ENCODE assay signal across 16 cellular contexts in genomic region chr17:32819035-32819434, GRCh38. TPM values are rescaled to one million over a fixed set of nuclear protein-coding genes. Genes with fewer than 3 reads are reported as not detected.
DNase-seq lines count a peak whose midpoint lies in the region; ATAC-seq and TF ChIP-seq lines count a peak whose summit lies in the region.
"Had no signal": no experiment of that assay in that cellular context is flagged by ENCODE, and none has a peak within 500 bp of the region (broad histone marks: within the 10 kb centered on the region; RNA-seq: fewer than 3 reads in every experiment).

No MANE protein-coding gene starts in this region.

- DNase-seq in CMK (ENCODE audit: low read depth) (peak; percentile 84), SK-N-SH (peak; percentile 32), fibroblast of the aortic adventitia (ENCODE audit: low read depth) (peak; percentile 46), natural killer cell (no peak), caudate nucleus (lab: John Stamatoyannopoulos, UW) (no peak)
- no peak for DNase-seq in stimulated activated effector memory CD8-positive, alpha-beta T cell treated with anti-CD3 and anti-CD28 coated beads, Interleukin-12 subunit alpha, Interleukin-12 subunit beta, amount 100 ng/mL, for 72 hours (ENCODE audit: low spot score in 2 of 2)
- DNase-seq: activated CD4-positive, alpha-beta T cell treated with anti-CD3 and anti-CD28 coated beads for 4 hours; activated T-cell treated with anti-CD3 and anti-CD28 coated beads, Interleukin-2, amount 50 U/mL, for 48 hours; CD8-positive, alpha-beta T cell; effector memory CD8-positive, alpha-beta T cell; stimulated activated CD4-positive, alpha-beta T cell treated with anti-CD3 and anti-CD28 coated beads, Interleukin-1b, Interleukin-23, amount 100 ng/mL, for 48 hours had no signal

- peaks cover 0 to 5% of the 10 kb centered on the region in 2 experiments; a peak in 2 of 4 replicates for H3K4me1 ChIP-seq in SK-N-SH (ENCODE audit: control insufficient read depth in 1 of 2, insufficient read depth in 2 of 2, low read depth in 1 of 2, low read length in 1 of 2)
- H3K4me1 ChIP-seq: parathyroid adenoma had no signal

- 54% methylated on average over 4 of the region's 4 CpGs for WGBS in SK-N-SH (ENCODE audit: low lambda C conversion rate)

- H3K9me3 ChIP-seq in SK-N-SH: no peaks in the 10 kb centered on the region

- H3K36me3 Mint-ChIP-seq in stimulated activated effector memory CD8-positive, alpha-beta T cell treated with anti-CD3 and anti-CD28 coated beads, Interleukin-12 subunit alpha, Interleukin-12 subunit beta, amount 100 ng/mL, for 72 hours: no peaks in the 10 kb centered on the region
- no peaks in the 10 kb centered on the region for H3K36me3 Mint-ChIP-seq in natural killer cell
- H3K36me3 Mint-ChIP-seq: CD8-positive, alpha-beta T cell; memory B cell; stimulated activated memory B cell treated with anti-CD40 and anti-IgM and Interleukin-4, amounts not matched to agents 10 μg/mL and 1 μg/mL and 100 μg/mL, for 72 hours had no signal

- no peaks in the 10 kb centered on the region for H3K4me1 Mint-ChIP-seq in stimulated activated effector memory CD8-positive, alpha-beta T cell treated with anti-CD3 and anti-CD28 coated beads, Interleukin-12 subunit alpha, Interleukin-12 subunit beta, amount 100 ng/mL, for 72 hours
- no peaks in the 10 kb centered on the region for H3K4me1 Mint-ChIP-seq in natural killer cell

- TF ChIP-seq RAD21 in SK-N-SH (IDR thresholded peaks at IDR 0.05; ENCODE audit: low read length): no peak

- no peak overlapping the region for H3K9ac ChIP-seq in SK-N-SH
- H3K9ac ChIP-seq: parathyroid adenoma had no signal

- H4K20me1 ChIP-seq in SK-N-SH (ENCODE audit: insufficient read depth): no peaks in the 10 kb centered on the region

- TF ChIP-seq EP300 in SK-N-SH (IDR thresholded peaks at IDR 0.05; ENCODE audit: borderline replicate concordance in 1 of 2, low read depth in 1 of 2, low read length in 1 of 2): 0 out of 4 replicates have a peak, but pooled peaks of 1 of the 2 experiments have one; percentile 25

- H3K4me3 Mint-ChIP-seq in stimulated activated effector memory CD8-positive, alpha-beta T cell treated with anti-CD3 and anti-CD28 coated beads, Interleukin-12 subunit alpha, Interleukin-12 subunit beta, amount 100 ng/mL, for 72 hours: no peak overlapping the region
- no peak overlapping the region for H3K4me3 Mint-ChIP-seq in natural killer cell
- H3K4me3 Mint-ChIP-seq: CD8-positive, alpha-beta T cell; effector memory CD8-positive, alpha-beta T cell; memory B cell; stimulated activated memory B cell treated with anti-CD40 and anti-IgM and Interleukin-4, amounts not matched to agents 10 μg/mL and 1 μg/mL and 100 μg/mL, for 72 hours had no signal

- CTCF ChIA-PET in SK-N-SH (lab: Yijun Ruan, JAX): interaction anchor here (1.3 to 2.2 kb wide), 3 partner anchors 18 to 58 kb away, joined by 3 to 9 read pairs (median 4); partner anchors contain the start of gene MYO1D

- H3K4me3 ChIP-seq in SK-N-SH (ENCODE audit: low read depth in 2 of 2, low read length in 1 of 2): no peak overlapping the region
- H3K4me3 ChIP-seq in fibroblast of the aortic adventitia (ENCODE audit: low read depth, low read length): no peak overlapping the region

- TF ChIP-seq CTCF in SK-N-SH (IDR thresholded peaks at IDR 0.05) (no peak), fibroblast of the aortic adventitia (IDR thresholded peaks at IDR 0.05; ENCODE audit: insufficient read depth, low read length) (no peak), natural killer cell (IDR thresholded peaks at IDR 0.05) (no peak)

- no peaks in the 10 kb centered on the region for H3K79me2 ChIP-seq in SK-N-SH (ENCODE audit: insufficient read depth)

- peaks cover 19% of the 10 kb centered on the region for H3F3A ChIP-seq in SK-N-SH (replicated peaks; ENCODE audit: insufficient read depth)

- H3K36me3 ChIP-seq in SK-N-SH (replicated peaks in 1 of 2; ENCODE audit: control insufficient read depth in 1 of 2, insufficient read depth in 2 of 2, low read length in 1 of 2): no peaks in the 10 kb centered on the region

- peak; percentile 51 for ATAC-seq in stimulated activated effector memory CD8-positive, alpha-beta T cell treated with anti-CD3 and anti-CD28 coated beads, Interleukin-12 subunit alpha, Interleukin-12 subunit beta, amount 100 ng/mL, for 72 hours
- ATAC-seq in natural killer cell (no peak), GM18858 (IDR thresholded peaks at IDR 0.05; ENCODE audit: unreplicated experiment) (no peak)
- no peak for ATAC-seq in activated CD4-positive, CD25-positive, alpha-beta regulatory T cell treated with anti-CD3 and anti-CD28 coated beads, Interleukin-2, amount 50 U/mL, for 24 hours
- ATAC-seq: CD8-positive, alpha-beta T cell; effector memory CD8-positive, alpha-beta T cell; stimulated activated memory B cell treated with anti-CD40 and anti-IgM and Interleukin-4, amounts not matched to agents 10 μg/mL and 1 μg/mL and 100 μg/mL, for 72 hours had no signal

- H3K27me3 ChIP-seq in SK-N-SH (ENCODE audit: insufficient read depth): no peaks in the 10 kb centered on the region

- peaks cover 2 to 19% of the 10 kb centered on the region in 2 donors for H3K27me3 Mint-ChIP-seq in natural killer cell (ENCODE audit: low read depth in 2 of 2)
- H3K27me3 Mint-ChIP-seq: effector memory CD8-positive, alpha-beta T cell; memory B cell; stimulated activated memory B cell treated with anti-CD40 and anti-IgM and Interleukin-4, amounts not matched to agents 10 μg/mL and 1 μg/mL and 100 μg/mL, for 72 hours had no signal

- H3K27ac ChIP-seq in SK-N-SH (ENCODE audit: low read depth in 2 of 2, low read length in 1 of 2) (peak overlapping the region; percentile 65 to 73), caudate nucleus (ENCODE audit: low read depth, low read length) (no peak overlapping the region)
- H3K27ac ChIP-seq: parathyroid adenoma had no signal

- H3K9me3 Mint-ChIP-seq in stimulated activated effector memory CD8-positive, alpha-beta T cell treated with anti-CD3 and anti-CD28 coated beads, Interleukin-12 subunit alpha, Interleukin-12 subunit beta, amount 100 ng/mL, for 72 hours: no peaks in the 10 kb centered on the region
- H3K9me3 Mint-ChIP-seq in natural killer cell: no peaks in the 10 kb centered on the region
- H3K9me3 Mint-ChIP-seq: CD8-positive, alpha-beta T cell; effector memory CD8-positive, alpha-beta T cell; memory B cell; stimulated activated memory B cell treated with anti-CD40 and anti-IgM and Interleukin-4, amounts not matched to agents 10 μg/mL and 1 μg/mL and 100 μg/mL, for 72 hours had no signal

- no peaks in the 10 kb centered on the region for H3K9me2 ChIP-seq in SK-N-SH

- peak overlapping the region; percentile 61; the same call in 1 of the 2 replicates for H2AFZ ChIP-seq in SK-N-SH (ENCODE audit: low read depth)
- H2AFZ ChIP-seq: parathyroid adenoma had no signal

- intact Hi-C loops in natural killer cell (cut with micrococcal nuclease): no loop called here

- peak overlapping the region; percentile 24 for H3K4me2 ChIP-seq in SK-N-SH

- POLR2A ChIA-PET in SK-N-SH (lab: Yijun Ruan, JAX): no interaction called here

- no peak overlapping the region for H3K27ac Mint-ChIP-seq in stimulated activated effector memory CD8-positive, alpha-beta T cell treated with anti-CD3 and anti-CD28 coated beads, Interleukin-12 subunit alpha, Interleukin-12 subunit beta, amount 100 ng/mL, for 72 hours
- H3K27ac Mint-ChIP-seq in natural killer cell: no peak overlapping the region
- H3K27ac Mint-ChIP-seq: CD8-positive, alpha-beta T cell; memory B cell; stimulated activated memory B cell treated with anti-CD40 and anti-IgM and Interleukin-4, amounts not matched to agents 10 μg/mL and 1 μg/mL and 100 μg/mL, for 72 hours had no signal

TF ChIP-seq in SK-N-SH, 30 proteins besides CTCF, POLR2A, EP300 and RAD21 (continues in another document):
- no peak for TF ChIP-seq FOXM1 (IDR thresholded peaks at IDR 0.05; ENCODE audit: low read depth)
- TF ChIP-seq NFIC (IDR thresholded peaks at IDR 0.05; ENCODE audit: borderline replicate concordance): 0 out of 2 replicates have a peak, but pooled peaks have one; percentile 23
- TF ChIP-seq IRF3 (IDR thresholded peaks at IDR 0.05; ENCODE audit: low read depth, low read length): no peak
- no peak for TF ChIP-seq ZBTB33 (IDR thresholded peaks at IDR 0.05; ENCODE audit: borderline replicate concordance, low read depth)

RNA-seq across cellular contexts. Expression of gene MYO1D, which starts 57.9 kb away (rescaled TPM):
- 20.4 and 29.7 TPM in 2 replicates for polyA plus RNA-seq in SK-N-SH (2012; rRNA removed)
- 28.7 and 32.0 TPM in 2 replicates for polyA plus RNA-seq in SK-N-SH (2012; cell fraction: cytosol; rRNA removed)
- polyA plus RNA-seq in SK-N-SH (2012; cell fraction: nucleus; rRNA removed): 23.0 and 34.5 TPM in 2 replicates
- total RNA-seq in fibroblast of the aortic adventitia (ENCODE audit: low replicate concordance): 45.1 and 94.0 TPM in 2 replicates
- 10 to 100 TPM in 2 of 3 donors, 1 to 10 TPM in 1; 6.8 to 20.2 (median 10.5) TPM for total RNA-seq in natural killer cell

Comparison
In these comparisons a context has a peak if more than half of its experiments do, and no peak if none do; other contexts are left out.
1. DNase-seq: peak in CMK (single experiment), SK-N-SH (single experiment) and fibroblast of the aortic adventitia (single experiment); none in stimulated activated effector memory CD8-positive, alpha-beta T cell treated with anti-CD3 and anti-CD28 coated beads, Interleukin-12 subunit alpha, Interleukin-12 subunit beta, amount 100 ng/mL, for 72 hours (0 of 2), natural killer cell (single experiment) and caudate nucleus (0 of 61).